ENCODE assay signal across 12 cellular contexts in the genomic region with DNA sequence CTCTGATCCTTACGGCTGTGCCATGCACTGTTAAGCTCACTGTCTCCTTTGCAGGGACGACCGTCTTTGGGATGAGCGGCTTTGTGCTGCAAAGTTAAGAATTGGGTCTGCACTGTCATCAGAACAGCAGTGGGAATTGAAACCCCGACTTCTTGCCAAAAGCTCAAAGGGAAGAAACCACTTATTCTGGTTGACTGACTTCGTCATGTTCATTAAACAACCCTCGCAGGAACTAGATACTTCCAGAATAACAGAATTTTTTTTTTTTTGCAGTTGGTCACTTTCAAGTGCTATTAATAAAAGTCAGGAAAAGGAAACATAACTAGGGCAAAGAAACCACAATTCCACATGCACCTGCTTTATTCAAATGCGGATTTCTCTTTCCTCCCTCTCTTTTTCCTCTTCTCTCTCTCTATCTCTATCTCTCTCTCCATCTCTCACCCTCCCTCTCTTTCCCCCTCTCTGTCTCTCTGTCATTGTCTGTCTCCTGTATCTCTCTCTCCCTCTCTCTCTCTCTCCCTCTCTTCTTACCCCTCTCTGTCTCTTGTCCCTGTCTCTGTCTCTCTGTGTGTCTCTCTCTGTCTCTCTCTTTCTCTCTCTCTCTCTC. TPM values are rescaled to one million over a fixed set of nuclear protein-coding genes. Genes with fewer than 3 reads are reported as not detected.
DNase-seq lines count a peak whose midpoint lies in the region; ATAC-seq and TF ChIP-seq lines count a peak whose summit lies in the region.
"Had no signal": no experiment of that assay in that cellular context is flagged by ENCODE, and none has a peak within 500 bp of the region (broad histone marks: within the 10 kb centered on the region; RNA-seq: fewer than 3 reads in every experiment).

No MANE protein-coding gene starts in this region.

- H3K27ac Mint-ChIP-seq in natural killer cell treated with Interleukin-12 subunit alpha and Interleukin-12 subunit beta and Interleukin-15 and Interleukin-18, amount 100 ng/mL, for 72 hours: peak overlapping the region in 1 of 2 donors; percentile 2
- peak overlapping the region in 1 of 2 donors; percentile 73 for H3K27ac Mint-ChIP-seq in natural killer cell

- ATAC-seq in natural killer cell treated with Interleukin-12 subunit alpha and Interleukin-12 subunit beta and Interleukin-15 and Interleukin-18, amount 100 ng/mL, for 72 hours: no peak
- no peak for ATAC-seq in natural killer cell
- ATAC-seq in HG02763 (IDR thresholded peaks at IDR 0.05; ENCODE audit: unreplicated experiment): peak; percentile 58

- no peaks in the 10 kb centered on the region for H3K9me3 Mint-ChIP-seq in natural killer cell treated with Interleukin-12 subunit alpha and Interleukin-12 subunit beta and Interleukin-15 and Interleukin-18, amount 100 ng/mL, for 72 hours
- no peaks in the 10 kb centered on the region for H3K9me3 Mint-ChIP-seq in natural killer cell

- H3K4me3 ChIP-seq in thyroid gland (replicated peaks in 1 of 3): no peak overlapping the region
- no peak overlapping the region for H3K4me3 ChIP-seq in tibial artery
- H3K4me3 ChIP-seq in ovary: no peak overlapping the region
- H3K4me3 ChIP-seq in MG63: no peak overlapping the region
- H3K4me3 ChIP-seq: pancreas had no signal

- H3K4me1 ChIP-seq in thyroid gland: peaks cover 5 to 10% of the 10 kb centered on the region in 2 donors
- H3K4me1 ChIP-seq in tibial artery: no peaks in the 10 kb centered on the region
- H3K4me1 ChIP-seq in ovary (ENCODE audit: insufficient read depth): no peaks in the 10 kb centered on the region
- H3K4me1 ChIP-seq: pancreas had no signal

- intact Hi-C loops in natural killer cell (cut with micrococcal nuclease) (no loop called here), thyroid gland (cut with DNase I) (no loop called here), tibial artery (cut with DNase I; ENCODE audit: low total_unique reads) (no loop called here), ovary (cut with DNase I) (no loop called here)

- no peak for TF ChIP-seq CTCF in natural killer cell (IDR thresholded peaks at IDR 0.05)
- TF ChIP-seq CTCF in thyroid gland (IDR thresholded peaks at IDR 0.05): no peak
- TF ChIP-seq CTCF in tibial artery (IDR thresholded peaks at IDR 0.05): no peak
- no peak for TF ChIP-seq CTCF in ovary (IDR thresholded peaks at IDR 0.05)

- peaks cover 0 to 9% of the 10 kb centered on the region in 2 donors for H3K27me3 Mint-ChIP-seq in natural killer cell treated with Interleukin-12 subunit alpha and Interleukin-12 subunit beta and Interleukin-15 and Interleukin-18, amount 100 ng/mL, for 72 hours
- H3K27me3 Mint-ChIP-seq in natural killer cell (ENCODE audit: low read depth in 2 of 2): peaks cover 0 to 4% of the 10 kb centered on the region in 2 donors

- no peak for TF ChIP-seq EP300 in ovary (IDR thresholded peaks at IDR 0.05)

- H3K9me3 ChIP-seq in thyroid gland: no peaks in the 10 kb centered on the region
- peaks cover 0 to 5% (median 0%) of the 10 kb centered on the region in 3 donors for H3K9me3 ChIP-seq in tibial artery
- H3K9me3 ChIP-seq in ovary: no peaks in the 10 kb centered on the region
- H3K9me3 ChIP-seq in MG63: no peaks in the 10 kb centered on the region
- H3K9me3 ChIP-seq: pancreas had no signal

- H3K36me3 ChIP-seq in thyroid gland: no peaks in the 10 kb centered on the region
- no peaks in the 10 kb centered on the region for H3K36me3 ChIP-seq in tibial artery
- no peaks in the 10 kb centered on the region for H3K36me3 ChIP-seq in ovary
- no peaks in the 10 kb centered on the region for H3K36me3 ChIP-seq in MG63
- H3K36me3 ChIP-seq: pancreas had no signal

- H3K27ac ChIP-seq in thyroid gland: peak overlapping the region; percentile 2 to 55 (median 50)
- no peak overlapping the region for H3K27ac ChIP-seq in tibial artery
- no peak overlapping the region for H3K27ac ChIP-seq in ovary
- H3K27ac ChIP-seq: C4-2B, HL-60, pancreas had no signal

- H3K4me3 Mint-ChIP-seq in natural killer cell treated with Interleukin-12 subunit alpha and Interleukin-12 subunit beta and Interleukin-15 and Interleukin-18, amount 100 ng/mL, for 72 hours: peak overlapping the region; percentile 32
- no peak overlapping the region for H3K4me3 Mint-ChIP-seq in natural killer cell

- H3K36me3 Mint-ChIP-seq in natural killer cell treated with Interleukin-12 subunit alpha and Interleukin-12 subunit beta and Interleukin-15 and Interleukin-18, amount 100 ng/mL, for 72 hours: no peaks in the 10 kb centered on the region
- no peaks in the 10 kb centered on the region for H3K36me3 Mint-ChIP-seq in natural killer cell

- TF ChIP-seq POLR2A in thyroid gland (IDR thresholded peaks at IDR 0.05) (no peak), ovary (IDR thresholded peaks at IDR 0.05) (no peak)

- peaks cover 11 to 17% of the 10 kb centered on the region in 2 donors for H3K4me1 Mint-ChIP-seq in natural killer cell treated with Interleukin-12 subunit alpha and Interleukin-12 subunit beta and Interleukin-15 and Interleukin-18, amount 100 ng/mL, for 72 hours (ENCODE audit: low read depth in 2 of 2)
- H3K4me1 Mint-ChIP-seq in natural killer cell: peaks cover 10 to 15% of the 10 kb centered on the region in 2 donors

- H3K27me3 ChIP-seq in thyroid gland (no peaks in the 10 kb centered on the region), tibial artery (no peaks in the 10 kb centered on the region), ovary (no peaks in the 10 kb centered on the region), MG63 (peaks cover 4% of the 10 kb centered on the region; the same call in 1 of the 2 replicates)
- H3K27me3 ChIP-seq: pancreas had no signal

- WGBS in thyroid gland, 2 donors: 9 to 11% methylated on average over 8 of the region's 8 CpGs
- WGBS in ovary, 3 donors: 62 to 68% (median 66%) methylated on average over 8 of the region's 8 CpGs

- DNase-seq in natural killer cell treated with Interleukin-12 subunit alpha and Interleukin-12 subunit beta and Interleukin-15 and Interleukin-18, amount 100 ng/mL, for 72 hours (ENCODE audit: low spot score): peak; percentile 16
- DNase-seq in natural killer cell (no peak), NCI-H1105 (lab: John Stamatoyannopoulos, UW) (peak; percentile 36), thyroid gland (peak in 1 of 2 donors; percentile 38), tibial artery (no peak), ovary (no peak), MG63 (no peak)
- DNase-seq: central memory CD4-positive, alpha-beta T cell; pancreas had no signal

RNA-seq across cellular contexts. Expression of gene GLT1D1, which starts 12.3 kb away (rescaled TPM):
- under 1 TPM; 0.14 to 0.21 TPM for total RNA-seq in natural killer cell treated with Interleukin-12 subunit alpha and Interleukin-12 subunit beta and Interleukin-15 and Interleukin-18, amount 100 ng/mL, for 72 hours
- 1 to 10 TPM in 2 of 3 donors, under 1 TPM in 1; 0.33 to 3.2 (median 2.6) TPM for total RNA-seq in natural killer cell
- 1 to 10 TPM in 1 of 4 donors, under 1 TPM in 3; 0.13 to 2.6 (median 0.45) TPM for total RNA-seq in thyroid gland
- under 1 TPM in 6 of 7 donors, not detected in 1; 0.12 to 0.61 (median 0.28) TPM for total RNA-seq in ovary
- polyA plus RNA-seq in ovary: under 1 TPM; 0.16 to 0.23 TPM
- total RNA-seq in MG63 (2014; rRNA removed; shearing (Covaris generic); ENCODE audit: low replicate concordance): 0.39 and 4.2 TPM in 2 replicates

RNA-seq across cellular contexts. Expression of gene SLC15A4, which starts 17.2 kb away (rescaled TPM):
- 10 to 100 TPM; 54.2 to 58.6 TPM for total RNA-seq in natural killer cell treated with Interleukin-12 subunit alpha and Interleukin-12 subunit beta and Interleukin-15 and Interleukin-18, amount 100 ng/mL, for 72 hours
- total RNA-seq in natural killer cell (100 to 1,000 TPM; 176 to 306 (median 250) TPM), thyroid gland (10 to 100 TPM; 40.4 to 55.6 (median 43.9) TPM), ovary (10 to 100 TPM; 19.0 to 33.2 (median 24.7) TPM)
- polyA plus RNA-seq in ovary: 10 to 100 TPM; 18.1 to 22.6 TPM
- total RNA-seq in MG63 (2014; rRNA removed; shearing (Covaris generic); ENCODE audit: low replicate concordance): 20.9 and 26.9 TPM in 2 replicates

Comparison
In these comparisons a context has a peak if more than half of its experiments do, and no peak if none do; other contexts are left out.
1. DNase-seq: peak in natural killer cell treated with Interleukin-12 subunit alpha and Interleukin-12 subunit beta and Interleukin-15 and Interleukin-18, amount 100 ng/mL, for 72 hours (single experiment) and NCI-H1105 (single experiment); none in natural killer cell (single experiment), tibial artery (0 of 2), ovary (0 of 5) and MG63 (single experiment).
2. H3K27ac ChIP-seq: peak in thyroid gland (3 of 3); none in tibial artery (0 of 2) and ovary (0 of 2).